In genomic region chr4:153434190-153434589, GRCh38 we compare ENCODE assay signal across 15 cellular contexts. TPM values are rescaled to one million over a fixed set of nuclear protein-coding genes. Genes with fewer than 3 reads are reported as not detected.
DNase-seq lines count a peak whose midpoint lies in the region; ATAC-seq lines count a peak whose summit lies in the region.
"Had no signal": no experiment of that assay in that cellular context is flagged by ENCODE, and none has a peak within 500 bp of the region (broad histone marks: within the 10 kb centered on the region; RNA-seq: fewer than 3 reads in every experiment).

No MANE protein-coding gene starts in this region.

- H3K4me3 Mint-ChIP-seq in T-helper 1 cell treated with Interleukin-12 subunit alpha and Interleukin-12 subunit beta and Interleukin-4 antibody, amounts not matched to agents 30 μg/mL and 1 μg/mL, for 36 hours: no peak overlapping the region
- peak overlapping the region; percentile 77 for H3K4me3 Mint-ChIP-seq in activated CD4-positive, alpha-beta memory T cell treated with anti-CD3 and anti-CD28 coated beads for 36 hours
- peak overlapping the region; percentile 78 to 98 (median 87) for H3K4me3 Mint-ChIP-seq in naive thymus-derived CD4-positive, alpha-beta T cell

- POLR2A ChIA-PET in activated CD4-positive, alpha-beta memory T cell treated with anti-CD3 and anti-CD28 coated beads for 36 hours (lab: Charles Lee): interaction anchor here (0.7 kb wide), 1 partner anchor 32 kb away, joined by 3 read pairs; the partner anchor contains the start of gene TMEM131L
- POLR2A ChIA-PET in naive thymus-derived CD4-positive, alpha-beta T cell (lab: Charles Lee): interaction anchor here (0.6 to 4.5 kb wide), 3 partner anchors 12 to 32 kb away, joined by 3 to 48 read pairs (median 5); partner anchors contain the start of gene TMEM131L

- peaks cover 36% of the 10 kb centered on the region for H3K4me1 Mint-ChIP-seq in T-helper 1 cell treated with Interleukin-12 subunit alpha and Interleukin-12 subunit beta and Interleukin-4 antibody, amounts not matched to agents 30 μg/mL and 1 μg/mL, for 36 hours (ENCODE audit: low read depth)
- peaks cover 53% of the 10 kb centered on the region for H3K4me1 Mint-ChIP-seq in activated CD4-positive, alpha-beta memory T cell treated with anti-CD3 and anti-CD28 coated beads for 36 hours (ENCODE audit: low read depth)
- peaks cover 36 to 83% (median 72%) of the 10 kb centered on the region in 7 donors for H3K4me1 Mint-ChIP-seq in naive thymus-derived CD4-positive, alpha-beta T cell

- H3K27me3 Mint-ChIP-seq in T-helper 1 cell treated with Interleukin-12 subunit alpha and Interleukin-12 subunit beta and Interleukin-4 antibody, amounts not matched to agents 30 μg/mL and 1 μg/mL, for 36 hours (ENCODE audit: low read depth): peaks cover 5% of the 10 kb centered on the region
- no peaks in the 10 kb centered on the region for H3K27me3 Mint-ChIP-seq in activated CD4-positive, alpha-beta memory T cell treated with anti-CD3 and anti-CD28 coated beads for 36 hours
- H3K27me3 Mint-ChIP-seq in naive thymus-derived CD4-positive, alpha-beta T cell: no peaks in the 10 kb centered on the region

- H3K27ac Mint-ChIP-seq in T-helper 1 cell treated with Interleukin-12 subunit alpha and Interleukin-12 subunit beta and Interleukin-4 antibody, amounts not matched to agents 30 μg/mL and 1 μg/mL, for 36 hours: peak overlapping the region; percentile 16
- H3K27ac Mint-ChIP-seq in activated CD4-positive, alpha-beta memory T cell treated with anti-CD3 and anti-CD28 coated beads for 36 hours: peak overlapping the region; percentile 1
- peak overlapping the region; percentile 53 to 98 (median 96) for H3K27ac Mint-ChIP-seq in naive thymus-derived CD4-positive, alpha-beta T cell
- H3K27ac Mint-ChIP-seq: progenitor cell of endocrine pancreas had no signal

- no peaks in the 10 kb centered on the region for H3K9me3 Mint-ChIP-seq in T-helper 1 cell treated with Interleukin-12 subunit alpha and Interleukin-12 subunit beta and Interleukin-4 antibody, amounts not matched to agents 30 μg/mL and 1 μg/mL, for 36 hours
- H3K9me3 Mint-ChIP-seq in activated CD4-positive, alpha-beta memory T cell treated with anti-CD3 and anti-CD28 coated beads for 36 hours: no peaks in the 10 kb centered on the region
- no peaks in the 10 kb centered on the region for H3K9me3 Mint-ChIP-seq in naive thymus-derived CD4-positive, alpha-beta T cell

- intact Hi-C loops in activated CD4-positive, alpha-beta memory T cell treated with anti-CD3 and anti-CD28 coated beads for 36 hours (cut with micrococcal nuclease): loop anchor here (5.0 kb wide), 1 partner anchor 292 kb away; no protein-coding TSS in a partner anchor
- intact Hi-C loops in naive thymus-derived CD4-positive, alpha-beta T cell (cut with micrococcal nuclease): loop anchor here in 1 of 2 donors (5.0 kb wide), 3 partner anchors 208 to 897 kb away; partner anchors contain the start of gene FBXW7

- H3K4me3 ChIP-seq in GM08714 (ENCODE audit: low read length): peak overlapping the region; percentile 69
- peak overlapping the region; percentile 65 for H3K4me3 ChIP-seq in naive thymus-derived CD4-positive, alpha-beta T cell (ENCODE audit: low read length)
- H3K4me3 ChIP-seq: transverse colon had no signal

- peaks cover 16 to 47% of the 10 kb centered on the region in 2 donors for H3K4me1 ChIP-seq in naive thymus-derived CD4-positive, alpha-beta T cell (ENCODE audit: control insufficient read depth in 2 of 2, insufficient read depth in 2 of 2, low read length in 2 of 2)

- H3K27ac ChIP-seq in naive thymus-derived CD4-positive, alpha-beta T cell (ENCODE audit: low read depth, low read length): peak overlapping the region; percentile 66
- H3K27ac ChIP-seq: 22Rv1 had no signal

- H3K36me3 ChIP-seq in naive thymus-derived CD4-positive, alpha-beta T cell (ENCODE audit: control insufficient read depth in 2 of 3, insufficient read depth in 3 of 3, low read length in 3 of 3): no peaks in the 10 kb centered on the region
- H3K36me3 ChIP-seq: transverse colon had no signal

- DNase-seq in T-helper 1 cell (no peak), HT-29 (ENCODE audit: low spot score) (no peak), GDM1 (lab: John Stamatoyannopoulos, UW) (no peak)
- DNase-seq in activated CD4-positive, alpha-beta memory T cell treated with anti-CD3 and anti-CD28 coated beads for 36 hours: no peak
- DNase-seq in naive thymus-derived CD4-positive, alpha-beta T cell: no peak
- DNase-seq: activated gamma-delta T cell treated with Interleukin-2 at 50 U/mL for 16 hours, left ventricle myocardium superior, NCI-H446 treated with DMSO at 0.1 percent for 48 hours, small intestine, transverse colon had no signal

- CTCF ChIA-PET in activated CD4-positive, alpha-beta memory T cell treated with anti-CD3 and anti-CD28 coated beads for 36 hours (lab: Charles Lee): interaction anchor here (0.9 to 2.4 kb wide), 5 partner anchors 10 to 209 kb away, joined by 3 to 33 read pairs (median 4); no protein-coding TSS in a partner anchor
- CTCF ChIA-PET in naive thymus-derived CD4-positive, alpha-beta T cell (lab: Charles Lee): interaction anchor here (0.9 to 4.5 kb wide), 10 partner anchors 10 to 143 kb away, joined by 3 to 58 read pairs (median 4); partner anchors contain the start of genes MND1 and TMEM131L

- no peak for ATAC-seq in naive thymus-derived CD4-positive, alpha-beta T cell
- no peak for ATAC-seq in HG03520 (IDR thresholded peaks at IDR 0.05; ENCODE audit: unreplicated experiment)

- peaks cover 2% of the 10 kb centered on the region for H3K36me3 Mint-ChIP-seq in T-helper 1 cell treated with Interleukin-12 subunit alpha and Interleukin-12 subunit beta and Interleukin-4 antibody, amounts not matched to agents 30 μg/mL and 1 μg/mL, for 36 hours (ENCODE audit: low read depth)
- no peaks in the 10 kb centered on the region for H3K36me3 Mint-ChIP-seq in activated CD4-positive, alpha-beta memory T cell treated with anti-CD3 and anti-CD28 coated beads for 36 hours
- no peaks in the 10 kb centered on the region for H3K36me3 Mint-ChIP-seq in naive thymus-derived CD4-positive, alpha-beta T cell

- no peaks in the 10 kb centered on the region for H3K27me3 ChIP-seq in naive thymus-derived CD4-positive, alpha-beta T cell (ENCODE audit: control insufficient read depth in 2 of 2, insufficient read depth in 2 of 2, low read length in 2 of 2)
- H3K27me3 ChIP-seq: transverse colon had no signal

- H3K9me3 ChIP-seq in naive thymus-derived CD4-positive, alpha-beta T cell (ENCODE audit: control insufficient read depth in 2 of 3, low read length in 3 of 3): no peaks in the 10 kb centered on the region
- H3K9me3 ChIP-seq: transverse colon had no signal

RNA-seq across cellular contexts. Expression of gene TMEM131L, which starts 32.0 kb away (rescaled TPM):
- 10 to 100 TPM; 32.7 to 33.3 TPM for total RNA-seq in activated CD4-positive, alpha-beta memory T cell treated with anti-CD3 and anti-CD28 coated beads for 36 hours
- total RNA-seq in naive thymus-derived CD4-positive, alpha-beta T cell: 100 to 1,000 TPM in 2 of 5 experiments, 10 to 100 TPM in 3; 45.8 to 111 (median 97.7) TPM
- 10 to 100 TPM; 45.7 to 59.9 TPM for polyA plus RNA-seq in naive thymus-derived CD4-positive, alpha-beta T cell
- 4.6 and 6.3 TPM in 2 replicates for total RNA-seq in HT-29 (2014; rRNA removed; shearing (Covaris generic))

Comparison
In these comparisons a context has a peak if more than half of its experiments do, and no peak if none do; other contexts are left out.
1. H3K27ac Mint-ChIP-seq: peak in every context shown above with its lines; median percentile 96 in naive thymus-derived CD4-positive, alpha-beta T cell; 16 in T-helper 1 cell treated with Interleukin-12 subunit alpha and Interleukin-12 subunit beta and Interleukin-4 antibody, amounts not matched to agents 30 μg/mL and 1 μg/mL, for 36 hours; 1 in activated CD4-positive, alpha-beta memory T cell treated with anti-CD3 and anti-CD28 coated beads for 36 hours.